Comparison of ENCODE assay signal across 10 cellular contexts in genomic region chr10:34434119-34434594, GRCh38.
A peak's percentile ranks its signal among the peaks of the same experiment; 100 is the strongest.
DNase-seq lines count a peak whose midpoint lies in the region; ATAC-seq, FAIRE-seq and TF ChIP-seq lines count a peak whose summit lies in the region.
"Had no signal": no experiment of that assay in that cellular context is flagged by ENCODE, and none has a peak within 500 bp of the region (broad histone marks: within the 10 kb centered on the region; RNA-seq: fewer than 3 reads in every experiment).

No MANE protein-coding gene starts in this region.

- H3K27me3 ChIP-seq in GM12878 (replicated peaks in 1 of 2; ENCODE audit: control insufficient read depth in 2 of 2, insufficient read depth in 2 of 2, low read length in 1 of 2) (no peaks in the 10 kb centered on the region), left ventricle myocardium inferior (ENCODE audit: low read depth) (no peaks in the 10 kb centered on the region), upper lobe of right lung (no peaks in the 10 kb centered on the region), WERI-Rb-1 (ENCODE audit: insufficient read depth, low read depth, severe bottlenecking) (no peaks in the 10 kb centered on the region)

- no peak overlapping the region for H3K4me2 ChIP-seq in GM12878 (ENCODE audit: control insufficient read depth, insufficient read depth)

- no peak for FAIRE-seq in GM12878 (lab: Jason Lieb, UNC)

- H3K4me3 ChIP-seq in GM12878 = no peak overlapping the region
- no peak overlapping the region for H3K4me3 ChIP-seq in left ventricle myocardium inferior
- H3K4me3 ChIP-seq in upper lobe of right lung = no peak overlapping the region
- H3K4me3 ChIP-seq in WERI-Rb-1 (ENCODE audit: low read depth, low read length) = no peak overlapping the region

- CTCF ChIA-PET in GM12878 (lab: Yijun Ruan, JAX) = interaction anchor here (1.1 kb wide), 1 partner anchor 293 kb away, joined by 3 read pairs; no protein-coding TSS in a partner anchor

- H3K9me3 ChIP-seq in GM12878 (replicated peaks; ENCODE audit: control insufficient read depth, insufficient read depth, low read length) (no peaks in the 10 kb centered on the region), left ventricle myocardium inferior (replicated peaks) (no peaks in the 10 kb centered on the region), upper lobe of right lung (no peaks in the 10 kb centered on the region), WERI-Rb-1 (ENCODE audit: severe bottlenecking) (no peaks in the 10 kb centered on the region)

- TF ChIP-seq CTCF in GM12878 (IDR thresholded peaks at IDR 0.05 in 2 of 3, conservative IDR thresholded peaks at IDR 0.05 in 1 of 3; ENCODE audit: control insufficient read depth in 2 of 3, extremely low read depth in 1 of 3, insufficient read depth in 1 of 3, low read depth in 3 of 3, low read length in 3 of 3) = no peak
- no peak for TF ChIP-seq CTCF in left ventricle myocardium inferior (IDR thresholded peaks at IDR 0.05; ENCODE audit: borderline replicate concordance)
- no peak for TF ChIP-seq CTCF in upper lobe of right lung (IDR thresholded peaks at IDR 0.05)
- TF ChIP-seq CTCF in WERI-Rb-1 (IDR thresholded peaks at IDR 0.05; ENCODE audit: low read depth, low read length) = no peak

- H4K20me1 ChIP-seq in GM12878 (ENCODE audit: control insufficient read depth, insufficient read depth) = no peaks in the 10 kb centered on the region

- WGBS in GM12878 (ENCODE audit: insufficient coverage, insufficient replicate concordance, low lambda C conversion rate, missing lambda C conversion rate) = 28% methylated on average over 2 of the region's 2 CpGs

- ATAC-seq in GM12878 = peak; percentile 35
- peak; percentile 68 for ATAC-seq in upper lobe of right lung
- no peak for ATAC-seq in HG03196 (IDR thresholded peaks at IDR 0.05; ENCODE audit: unreplicated experiment)

- H3K27ac ChIP-seq in GM12878 (ENCODE audit: control insufficient read depth, insufficient read depth) (no peak overlapping the region), left ventricle myocardium inferior (replicated peaks) (peak overlapping the region; percentile 53), upper lobe of right lung (no peak overlapping the region), WERI-Rb-1 (no peak overlapping the region)

- no peaks in the 10 kb centered on the region for H3K4me1 ChIP-seq in GM12878 (ENCODE audit: control insufficient read depth, insufficient read depth, low read length)
- peaks cover 37% of the 10 kb centered on the region for H3K4me1 ChIP-seq in left ventricle myocardium inferior
- no peaks in the 10 kb centered on the region for H3K4me1 ChIP-seq in upper lobe of right lung

- RAD21 ChIA-PET in GM12878 (lab: Charles Lee; ENCODE audit: unreplicated experiment) = interaction anchor here (0.7 to 2.1 kb wide), 3 partner anchors 12 to 45 kb away, joined by 3 to 10 read pairs (median 3); no protein-coding TSS in a partner anchor

- SMC1A ChIA-PET in GM12878 (lab: Charles Lee; ENCODE audit: uncharacterized antibody, unreplicated experiment) = interaction anchor here (0.6 to 1.6 kb wide), 12 partner anchors 10 to 843 kb away, joined by 3 to 9 read pairs (median 3); no protein-coding TSS in a partner anchor

- no peaks in the 10 kb centered on the region for H3K79me2 ChIP-seq in GM12878 (ENCODE audit: control insufficient read depth, insufficient read depth, low read length)

- no peak for TF ChIP-seq RAD21 in GM12878 (IDR thresholded peaks at IDR 0.05; ENCODE audit: insufficient read depth, low read depth, low read length)

- H3K36me3 ChIP-seq in GM12878 (ENCODE audit: control insufficient read depth in 2 of 2, insufficient read depth in 2 of 2, low read length in 1 of 2) (no peaks in the 10 kb centered on the region), left ventricle myocardium inferior (no peaks in the 10 kb centered on the region), upper lobe of right lung (no peaks in the 10 kb centered on the region), WERI-Rb-1 (no peaks in the 10 kb centered on the region)

- TF ChIP-seq EP300 in GM12878 (IDR thresholded peaks at IDR 0.05; ENCODE audit: borderline replicate concordance in 1 of 2, control insufficient read depth in 1 of 2, low read depth in 2 of 2, low read length in 2 of 2) = no peak

- DNase-seq in HT1080 (ENCODE audit: low read depth) (peak; percentile 30), GM12878 (ENCODE audit: low read depth, low spot score) (no peak), left ventricle myocardium inferior (no peak), upper lobe of right lung (no peak), ureter (ENCODE audit: low spot score) (no peak), WERI-Rb-1 (no peak)
- DNase-seq: nephron progenitor cell; stimulated activated naive CD4-positive, alpha-beta T cell; T1000 had no signal

- POLR2A ChIA-PET in GM12878 (lab: Charles Lee) = interaction anchor here (0.9 to 1.3 kb wide), 3 partner anchors 12 to 20 kb away, joined by 3 to 5 read pairs (median 4); no protein-coding TSS in a partner anchor

- in situ Hi-C loops in GM12878 (cut with MboI) = no loop called here

- no peak for TF ChIP-seq POLR2A in GM12878 (IDR thresholded peaks at IDR 0.05; ENCODE audit: low read depth, low read length)

- no peak overlapping the region for H2AFZ ChIP-seq in GM12878 (ENCODE audit: control insufficient read depth, low read depth, low read length)

- BruUV-seq in GM12878 (replicated peaks; lab: Mats Ljungman, UMichigan) = no TSS peak

- intact Hi-C loops in GM12878 (cut with micrococcal nuclease; ENCODE audit: unreplicated experiment) = no loop called here
- intact Hi-C loops in left ventricle myocardium inferior (cut with micrococcal nuclease) = no loop called here
- intact Hi-C loops in upper lobe of right lung (cut with DNase I) = no loop called here

- no peak overlapping the region for H3K9ac ChIP-seq in GM12878 (ENCODE audit: control insufficient read depth, insufficient read depth, low read length)

TF ChIP-seq in GM12878, 131 proteins besides CTCF, POLR2A, EP300 and RAD21:
- TF ChIP-seq RFX5 (IDR thresholded peaks at IDR 0.05; ENCODE audit: low read depth, low read length) = no peak
